In the genomic region with DNA sequence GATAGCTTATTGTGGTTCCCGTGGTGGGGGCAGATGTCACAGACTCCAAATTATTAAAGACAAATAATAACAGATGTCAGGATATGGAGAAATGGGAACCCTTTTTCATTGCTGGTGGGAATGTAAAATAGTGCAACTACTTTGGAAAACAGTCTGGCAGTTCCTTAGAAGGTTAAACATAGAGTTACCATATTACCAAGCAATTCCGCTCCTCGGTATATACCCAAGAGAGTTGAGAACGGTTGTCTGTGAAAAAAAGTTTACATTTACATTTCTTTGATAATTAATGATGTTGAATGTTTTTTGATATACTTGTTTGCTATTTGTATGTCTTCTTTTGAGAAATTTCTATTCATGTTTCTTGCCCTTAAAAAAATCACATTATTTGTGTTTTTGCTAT, we compare ENCODE assay signal across 9 cellular contexts. TPM values are rescaled to one million over a fixed set of nuclear protein-coding genes. Genes with fewer than 3 reads are reported as not detected.
"Had no signal": no experiment of that assay in that cellular context is flagged by ENCODE, and none has a peak within 500 bp of the region (broad histone marks: within the 10 kb centered on the region; RNA-seq: fewer than 3 reads in every experiment).

No MANE protein-coding gene starts in this region.

- H3K4me3 ChIP-seq: K562 had no signal

- DNase-seq: GOT3, H9, HCEC 1CT, HFFc6, IMR-90, KG1 had no signal

- FAIRE-seq: HTR-8/SVneo, K562 had no signal

- ATAC-seq: K562 had no signal

RNA-seq across cellular contexts. Expression of gene OR1D5, which starts 41.2 kb away (rescaled TPM):
- total RNA-seq: H9, HFFc6, HT-29, IMR-90, K562 had no signal
- polyA plus RNA-seq: IMR-90, K562 had no signal
